In the genomic region with DNA sequence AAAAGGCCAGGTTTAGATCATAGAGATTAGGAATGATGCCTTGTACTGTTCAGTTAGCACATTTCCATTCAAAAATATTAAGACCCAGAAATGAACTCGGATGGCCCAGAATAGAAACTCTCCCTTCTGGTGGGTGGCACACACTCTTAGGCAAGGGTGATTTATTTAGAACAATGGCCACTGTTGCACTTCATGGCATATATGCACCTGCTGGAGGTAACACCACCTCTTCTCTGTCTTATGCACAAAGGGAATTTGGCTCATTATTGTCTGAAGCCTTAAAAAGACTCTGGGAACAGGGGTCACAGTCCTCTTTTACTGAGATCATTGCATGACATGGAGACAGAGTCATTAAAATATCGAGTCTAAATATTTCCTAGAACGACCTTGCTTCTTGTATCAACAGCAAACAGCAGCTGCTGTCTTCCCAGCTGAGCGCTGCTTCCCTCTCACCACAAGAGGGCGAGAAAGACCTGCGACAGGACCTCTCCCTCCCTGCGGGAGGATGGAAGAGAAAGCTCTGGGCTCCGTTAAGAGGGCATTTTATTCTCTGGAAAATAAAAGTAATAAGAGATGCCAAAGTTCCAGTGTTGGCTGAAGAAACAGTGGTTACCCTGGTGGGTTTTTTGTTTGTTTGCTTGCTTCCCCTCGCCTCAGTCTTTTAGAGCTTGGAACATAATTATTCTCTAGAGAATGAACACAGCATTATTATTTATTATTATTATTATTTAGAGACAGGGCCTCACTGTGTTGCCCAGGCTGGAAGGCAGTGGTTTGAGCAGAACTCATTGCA, we compare ENCODE assay signal across 8 cellular contexts. TPM values are rescaled to one million over a fixed set of nuclear protein-coding genes. Genes with fewer than 3 reads are reported as not detected.
DNase-seq lines count a peak whose midpoint lies in the region; ATAC-seq and TF ChIP-seq lines count a peak whose summit lies in the region.

No MANE protein-coding gene starts in this region.

- no TSS peak for BruUV-seq in OCI-LY7 (replicated peaks; lab: Mats Ljungman, UMichigan)

- H3K79me2 ChIP-seq in OCI-LY7 (ENCODE audit: insufficient read depth, low read depth, low read length) = no peaks in the 10 kb centered on the region

- H3K9me2 ChIP-seq in OCI-LY7 (ENCODE audit: insufficient read depth, low read length) = no peaks in the 10 kb centered on the region

- no peaks in the 10 kb centered on the region for H3K36me3 Mint-ChIP-seq in natural killer cell

- no peaks in the 10 kb centered on the region for H4K20me1 ChIP-seq in OCI-LY7 (ENCODE audit: insufficient read depth, low read length)

- H3K4me1 Mint-ChIP-seq in natural killer cell = peaks cover 0 to 12% of the 10 kb centered on the region in 2 donors

- DNase-seq in DMS53 treated with DMSO at 0.1 percent for 48 hours (lab: John Stamatoyannopoulos, UW; ENCODE audit: unreplicated experiment) (peak; percentile 91), OCI-LY7 (ENCODE audit: low spot score) (peak; percentile 78), activated T-cell treated with anti-CD3 and anti-CD28 coated beads for 4 hours (peak; percentile 58), esophagus muscularis mucosa (ENCODE audit: extremely low spot score) (no peak), natural killer cell (peak; percentile 39)
- peak; percentile 70 for DNase-seq in stimulated activated naive CD8-positive, alpha-beta T cell treated with anti-CD3 and anti-CD28 coated beads, Interleukin-15, Interleukin-2, amounts not matched to agents 100 U/mL and 50 U/mL, for 24 hours

- H3K4me3 Mint-ChIP-seq in natural killer cell = no peak overlapping the region

- H3K36me3 ChIP-seq in OCI-LY7 (ENCODE audit: insufficient read depth, low read length) (no peaks in the 10 kb centered on the region), esophagus muscularis mucosa (no peaks in the 10 kb centered on the region)

- TF ChIP-seq CTCF in OCI-LY7 (conservative IDR thresholded peaks at IDR 0.05; ENCODE audit: low read length) (peak; percentile 99), esophagus muscularis mucosa (IDR thresholded peaks at IDR 0.05) (peak; percentile 92 to 97 (median 94)), natural killer cell (IDR thresholded peaks at IDR 0.05) (peak; percentile 93)

- peaks cover 0 to 21% (median 5%) of the 10 kb centered on the region in 4 donors for H3K27me3 ChIP-seq in esophagus muscularis mucosa

- whole genome bisulfite sequencing in esophagus muscularis mucosa = 7% methylated on average over 9 of the region's 9 CpGs

- intact Hi-C loops in OCI-LY7 (cut with micrococcal nuclease; ENCODE audit: unreplicated experiment) = loop anchor here (1.0 to 2.0 kb wide), 2 partner anchors 328 to 641 kb away; no protein-coding TSS in a partner anchor
- intact Hi-C loops in esophagus muscularis mucosa (cut with DNase I) = loop anchor here (5.0 kb wide), 2 partner anchors 469 to 644 kb away; no protein-coding TSS in a partner anchor
- intact Hi-C loops in natural killer cell (cut with micrococcal nuclease) = loop anchor here (2.0 to 5.0 kb wide), 2 partner anchors 327 to 639 kb away; no protein-coding TSS in a partner anchor

- CTCF ChIA-PET in OCI-LY7 (lab: Charles Lee; ENCODE audit: unreplicated experiment) = interaction anchor here (1.1 kb wide), 1 partner anchor 327 kb away, joined by 3 read pairs; no protein-coding TSS in a partner anchor

- no peak for TF ChIP-seq POLR2A in esophagus muscularis mucosa (IDR thresholded peaks at IDR 0.05; ENCODE audit: low read depth)

- POLR2A ChIA-PET in OCI-LY7 (lab: Charles Lee) = no interaction called here

- no peaks in the 10 kb centered on the region for H3K9me3 ChIP-seq in OCI-LY7 (ENCODE audit: low read length)
- no peaks in the 10 kb centered on the region for H3K9me3 ChIP-seq in esophagus muscularis mucosa

- no peak overlapping the region for H3K27ac Mint-ChIP-seq in natural killer cell

- H3K27ac ChIP-seq in OCI-LY7 (ENCODE audit: low read depth, low read length, poor library complexity, severe bottlenecking) (no peak overlapping the region), esophagus muscularis mucosa (replicated peaks in 1 of 4) (no peak overlapping the region)

- H3K4me1 ChIP-seq in OCI-LY7 (ENCODE audit: insufficient read depth, low read length, poor library complexity, severe bottlenecking) (no peaks in the 10 kb centered on the region), esophagus muscularis mucosa (peaks cover 0 to 18% (median 8%) of the 10 kb centered on the region in 4 donors)

- peak; percentile 97 for TF ChIP-seq RAD21 in Ishikawa (IDR thresholded peaks at IDR 0.05; ENCODE audit: low read depth)

- H3K4me3 ChIP-seq in OCI-LY7 (ENCODE audit: low read depth, low read length, poor library complexity, severe bottlenecking) = no peak overlapping the region
- H3K4me3 ChIP-seq in esophagus muscularis mucosa = no peak overlapping the region

- no peak for TF ChIP-seq EP300 in Ishikawa (IDR thresholded peaks at IDR 0.05; ENCODE audit: borderline replicate concordance)
- no peak for TF ChIP-seq EP300 in esophagus muscularis mucosa (IDR thresholded peaks at IDR 0.05)

- H3K27me3 Mint-ChIP-seq in natural killer cell (ENCODE audit: low read depth in 2 of 2) = peaks cover 37 to 45% of the 10 kb centered on the region in 2 donors

- no peak overlapping the region for H2AFZ ChIP-seq in OCI-LY7 (ENCODE audit: low read length)

- ATAC-seq in GM21526 (IDR thresholded peaks at IDR 0.05; ENCODE audit: low FRiP score, unreplicated experiment) (peak; percentile 90), natural killer cell (peak; percentile 80 to 95 (median 94))
- peak; percentile 71 for ATAC-seq in stimulated activated naive CD8-positive, alpha-beta T cell treated with anti-CD3 and anti-CD28 coated beads, Interleukin-15, Interleukin-2, amounts not matched to agents 100 U/mL and 50 U/mL, for 24 hours

- no peaks in the 10 kb centered on the region for H3K9me3 Mint-ChIP-seq in natural killer cell

- H3K4me2 ChIP-seq in OCI-LY7 (ENCODE audit: low read length) = no peak overlapping the region

TF ChIP-seq in Ishikawa, 13 proteins besides CTCF, POLR2A, EP300 and RAD21:
- TF ChIP-seq CEBPB (IDR thresholded peaks at IDR 0.05) (no peak), FOXM1 (IDR thresholded peaks at IDR 0.05; ENCODE audit: borderline replicate concordance, low read depth) (no peak), YY1 (IDR thresholded peaks at IDR 0.05; ENCODE audit: low read depth) (no peak), TAF1 (IDR thresholded peaks at IDR 0.05; ENCODE audit: low read depth) (no peak), TEAD4 (IDR thresholded peaks at IDR 0.05) (no peak), ZBTB7A (IDR thresholded peaks at IDR 0.05; ENCODE audit: low read depth) (no peak), TCF12 (IDR thresholded peaks at IDR 0.05; ENCODE audit: low read depth) (no peak), EGR1 (IDR thresholded peaks at IDR 0.05) (no peak)
- TF ChIP-seq, protein P1, sequence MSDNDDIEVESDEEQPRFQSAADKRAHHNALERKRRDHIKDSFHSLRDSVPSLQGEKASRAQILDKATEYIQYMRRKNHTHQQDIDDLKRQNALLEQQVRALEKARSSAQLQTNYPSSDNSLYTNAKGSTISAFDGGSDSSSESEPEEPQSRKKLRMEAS (IDR thresholded peaks at IDR 0.05) = no peak
- TF ChIP-seq, protein P2, sequence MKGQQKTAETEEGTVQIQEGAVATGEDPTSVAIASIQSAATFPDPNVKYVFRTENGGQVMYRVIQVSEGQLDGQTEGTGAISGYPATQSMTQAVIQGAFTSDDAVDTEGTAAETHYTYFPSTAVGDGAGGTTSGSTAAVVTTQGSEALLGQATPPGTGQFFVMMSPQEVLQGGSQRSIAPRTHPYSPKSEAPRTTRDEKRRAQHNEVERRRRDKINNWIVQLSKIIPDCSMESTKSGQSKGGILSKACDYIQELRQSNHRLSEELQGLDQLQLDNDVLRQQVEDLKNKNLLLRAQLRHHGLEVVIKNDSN (IDR thresholded peaks at IDR 0.05) = no peak

RNA-seq across cellular contexts. Expression of a gene that starts 13.5 kb away (rescaled TPM):
- total RNA-seq in OCI-LY7 (2014; rRNA removed; shearing (Covaris generic)) = 2.2 and 3.1 TPM in 2 replicates
- total RNA-seq in OCI-LY7 (2022) (0.89 and 0.90 TPM in 2 replicates), esophagus muscularis mucosa (1 to 10 TPM; 6.2 to 8.4 (median 8.1) TPM), natural killer cell (under 1 TPM; 0.70 to 0.95 (median 0.94) TPM)
